ENCODE assay signal across 10 cellular contexts in the genomic region with DNA sequence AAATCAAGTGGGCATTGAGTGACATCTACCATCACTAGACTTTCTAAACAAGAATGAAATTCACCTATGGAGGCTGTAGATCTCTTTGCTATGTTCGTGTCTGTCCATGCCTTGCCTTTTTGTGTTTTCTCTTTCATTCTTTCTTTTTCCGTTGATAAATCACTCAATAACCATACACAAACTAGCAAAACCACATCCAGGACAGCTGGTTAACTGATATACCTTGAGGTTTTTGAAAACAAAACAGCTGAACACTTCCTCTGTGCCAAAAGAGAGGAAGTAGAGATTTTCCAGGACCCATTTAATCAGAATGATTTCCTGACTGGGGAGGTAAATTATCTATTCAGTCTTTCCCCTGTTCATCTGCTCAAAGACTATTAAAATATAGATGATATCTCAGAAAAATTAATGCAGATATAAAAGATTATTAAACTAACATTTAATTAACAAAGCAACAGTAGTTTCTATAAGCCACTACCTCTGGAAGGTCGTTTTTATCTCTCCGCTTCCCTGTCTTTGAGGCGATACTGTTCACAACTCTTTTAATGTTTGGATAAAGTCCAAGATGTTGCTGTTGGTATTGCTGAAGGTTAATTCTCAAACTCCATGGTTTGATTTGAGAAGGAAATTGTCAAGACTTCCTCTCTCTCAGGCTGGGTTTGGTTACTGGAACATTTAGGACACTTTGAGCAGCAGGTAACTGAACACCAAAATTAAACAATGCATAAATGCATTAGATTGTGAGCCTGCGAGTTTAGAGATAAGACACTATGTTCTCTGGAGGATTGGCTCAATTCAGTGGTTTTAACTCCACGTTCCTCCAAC. TPM values are rescaled to one million over a fixed set of nuclear protein-coding genes. Genes with fewer than 3 reads are reported as not detected.
A peak's percentile ranks its signal among the peaks of the same experiment; 100 is the strongest.
DNase-seq lines count a peak whose midpoint lies in the region; ATAC-seq, FAIRE-seq and TF ChIP-seq lines count a peak whose summit lies in the region.
"Had no signal": no experiment of that assay in that cellular context is flagged by ENCODE, and none has a peak within 500 bp of the region (broad histone marks: within the 10 kb centered on the region; RNA-seq: fewer than 3 reads in every experiment).

No MANE protein-coding gene starts in this region.

- H2AK5ac ChIP-seq in mesendoderm (ENCODE audit: low read length), result no peak overlapping the region

- FAIRE-seq in RCC 7860 (lab: Jason Lieb, UNC), result peak; percentile 87
- FAIRE-seq: endothelial cell of umbilical vein had no signal

- H2BK120ac ChIP-seq in mesendoderm (ENCODE audit: low read depth, low read length), result no peak overlapping the region

- peaks cover 76% of the 10 kb centered on the region for H3K4me1 Mint-ChIP-seq in stimulated activated naive CD8-positive, alpha-beta T cell treated with anti-CD3 and anti-CD28 coated beads, Interleukin-15, amount 100 ng/mL, for 72 hours
- peaks cover 9% of the 10 kb centered on the region for H3K4me1 Mint-ChIP-seq in WTC11

- no peak for DNase-seq in left ventricle myocardium inferior
- no peak for DNase-seq in cardiac septum (ENCODE audit: low spot score)
- peak; percentile 42 for DNase-seq in RCC 7860 (ENCODE audit: low spot score)
- DNase-seq in stimulated activated naive CD8-positive, alpha-beta T cell treated with anti-CD3 and anti-CD28 coated beads, Interleukin-15, amount 100 ng/mL, for 72 hours, result no peak
- DNase-seq in stomach, result no peak
- DNase-seq in mesendoderm, result no peak
- no peak for DNase-seq in WTC11 (ENCODE audit: low spot score)

- no peaks in the 10 kb centered on the region for H3K36me3 ChIP-seq in left ventricle myocardium inferior
- no peaks in the 10 kb centered on the region for H3K36me3 ChIP-seq in stomach
- no peaks in the 10 kb centered on the region for H3K36me3 ChIP-seq in mesendoderm (ENCODE audit: control insufficient read depth, insufficient read depth, low read length)

- H4K5ac ChIP-seq in mesendoderm (ENCODE audit: low read length), result no peak overlapping the region

- H4K8ac ChIP-seq in mesendoderm (ENCODE audit: low read depth, low read length), result no peak overlapping the region

- H3K27me3 Mint-ChIP-seq in stimulated activated naive CD8-positive, alpha-beta T cell treated with anti-CD3 and anti-CD28 coated beads, Interleukin-15, amount 100 ng/mL, for 72 hours, result no peaks in the 10 kb centered on the region
- H3K27me3 Mint-ChIP-seq in WTC11 (ENCODE audit: low read depth), result no peaks in the 10 kb centered on the region

- H3K9me3 Mint-ChIP-seq in stimulated activated naive CD8-positive, alpha-beta T cell treated with anti-CD3 and anti-CD28 coated beads, Interleukin-15, amount 100 ng/mL, for 72 hours, result peaks cover 9 to 16% of the 10 kb centered on the region in 2 donors
- H3K9me3 Mint-ChIP-seq in WTC11, result peaks cover 10% of the 10 kb centered on the region

- no peaks in the 10 kb centered on the region for H3K79me2 ChIP-seq in mesendoderm (ENCODE audit: control insufficient read depth, insufficient read depth, low read length)

- H3K79me1 ChIP-seq in mesendoderm (ENCODE audit: low read length), result no peaks in the 10 kb centered on the region

- no peak for TF ChIP-seq EP300 in stomach (IDR thresholded peaks at IDR 0.05)

- H3K9me3 ChIP-seq in left ventricle myocardium inferior (replicated peaks), result no peaks in the 10 kb centered on the region
- no peaks in the 10 kb centered on the region for H3K9me3 ChIP-seq in stomach

- no peaks in the 10 kb centered on the region for H3K27me3 ChIP-seq in left ventricle myocardium inferior (ENCODE audit: low read depth)
- H3K27me3 ChIP-seq in stomach, result no peaks in the 10 kb centered on the region
- H3K27me3 ChIP-seq in mesendoderm (ENCODE audit: insufficient read depth, low read length, poor library complexity), result no peaks in the 10 kb centered on the region

- no peak overlapping the region for H2BK15ac ChIP-seq in mesendoderm (replicated peaks; ENCODE audit: low read depth)

- H3K4me1 ChIP-seq in left ventricle myocardium inferior, result peaks cover 26% of the 10 kb centered on the region
- H3K4me1 ChIP-seq in stomach, result peaks cover 0 to 13% (median 4%) of the 10 kb centered on the region in 4 donors
- H3K4me1 ChIP-seq in mesendoderm (ENCODE audit: control insufficient read depth, low read depth, low read length), result no peaks in the 10 kb centered on the region

- H3K18ac ChIP-seq in mesendoderm (ENCODE audit: low read length), result no peak overlapping the region

- TF ChIP-seq POLR2A in stomach (IDR thresholded peaks at IDR 0.05), result no peak

- TF ChIP-seq CTCF in left ventricle myocardium inferior (IDR thresholded peaks at IDR 0.05; ENCODE audit: borderline replicate concordance) (no peak), stomach (IDR thresholded peaks at IDR 0.05) (no peak), WTC11 (IDR thresholded peaks at IDR 0.05) (no peak)

- H3K23ac ChIP-seq in mesendoderm (ENCODE audit: low read length), result no peak overlapping the region

- peak; percentile 73 for ATAC-seq in HG02943 (IDR thresholded peaks at IDR 0.05; ENCODE audit: low read depth, unreplicated experiment)
- peak; percentile 69 for ATAC-seq in stimulated activated naive CD8-positive, alpha-beta T cell treated with anti-CD3 and anti-CD28 coated beads, Interleukin-15, amount 100 ng/mL, for 72 hours
- no peak for ATAC-seq in WTC11

- CTCF ChIA-PET in WTC11 (lab: Charles Lee), result no interaction called here

- H3K4me3 ChIP-seq in left ventricle myocardium inferior (no peak overlapping the region), stomach (no peak overlapping the region), mesendoderm (ENCODE audit: low read length) (no peak overlapping the region)

- intact Hi-C loops in left ventricle myocardium inferior (cut with micrococcal nuclease), result no loop called here
- intact Hi-C loops in cardiac septum (cut with DNase I), result no loop called here
- intact Hi-C loops in stomach (cut with DNase I; ENCODE audit: low total_unique reads), result no loop called here

- WGBS in stomach, 5 donors, result 18 to 37% (median 30%) methylated on average over 7 of the region's 7 CpGs
- WGBS in mesendoderm (ENCODE audit: extremely low coverage, insufficient coverage, low lambda C conversion rate), result no CpG with 5 or more reads among the region's 7 CpGs

- H2BK5ac ChIP-seq in mesendoderm (ENCODE audit: low read length), result no peak overlapping the region

- H3K4ac ChIP-seq in mesendoderm (ENCODE audit: low read depth, low read length), result no peak overlapping the region

- peak overlapping the region; percentile 61 to 92 for H3K27ac Mint-ChIP-seq in stimulated activated naive CD8-positive, alpha-beta T cell treated with anti-CD3 and anti-CD28 coated beads, Interleukin-15, amount 100 ng/mL, for 72 hours
- no peak overlapping the region for H3K27ac Mint-ChIP-seq in WTC11

- no peak overlapping the region for H3K4me2 ChIP-seq in mesendoderm (ENCODE audit: low read length)

- no peak overlapping the region for H3K56ac ChIP-seq in mesendoderm (ENCODE audit: low read length)

- peak overlapping the region; percentile 43 to 80 for H3K4me3 Mint-ChIP-seq in stimulated activated naive CD8-positive, alpha-beta T cell treated with anti-CD3 and anti-CD28 coated beads, Interleukin-15, amount 100 ng/mL, for 72 hours
- no peak overlapping the region for H3K4me3 Mint-ChIP-seq in WTC11

- POLR2A ChIA-PET in WTC11 (lab: Charles Lee), result no interaction called here

- H3K9ac ChIP-seq in mesendoderm (ENCODE audit: low read length), result no peak overlapping the region

- H3K27ac ChIP-seq in left ventricle myocardium inferior (replicated peaks) (peak overlapping the region; percentile 49), stomach (no peak overlapping the region), mesendoderm (ENCODE audit: low read depth, low read length) (no peak overlapping the region)

- no peaks in the 10 kb centered on the region for H3K36me3 Mint-ChIP-seq in WTC11

TF ChIP-seq in WTC11, 78 proteins besides CTCF, POLR2A, EP300 and RAD21 (continues in another document):
- TF ChIP-seq ZNF121 (CRISPR knock-in tag; IDR thresholded peaks at IDR 0.05), result no peak
- TF ChIP-seq, protein P1, sequence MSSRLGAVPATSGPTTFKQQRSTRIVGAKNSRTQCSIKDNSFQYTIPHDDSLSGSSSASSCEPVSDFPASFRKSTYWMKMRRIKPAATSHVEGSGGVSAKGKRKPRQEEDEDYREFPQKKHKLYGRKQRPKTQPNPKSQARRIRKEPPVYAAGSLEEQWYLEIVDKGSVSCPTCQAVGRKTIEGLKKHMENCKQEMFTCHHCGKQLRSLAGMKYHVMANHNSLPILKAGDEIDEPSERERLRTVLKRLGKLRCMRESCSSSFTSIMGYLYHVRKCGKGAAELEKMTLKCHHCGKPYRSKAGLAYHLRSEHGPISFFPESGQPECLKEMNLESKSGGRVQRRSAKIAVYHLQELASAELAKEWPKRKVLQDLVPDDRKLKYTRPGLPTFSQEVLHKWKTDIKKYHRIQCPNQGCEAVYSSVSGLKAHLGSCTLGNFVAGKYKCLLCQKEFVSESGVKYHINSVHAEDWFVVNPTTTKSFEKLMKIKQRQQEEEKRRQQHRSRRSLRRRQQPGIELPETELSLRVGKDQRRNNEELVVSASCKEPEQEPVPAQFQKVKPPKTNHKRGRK (CRISPR knock-in tag; IDR thresholded peaks at IDR 0.05; ENCODE audit: borderline replicate concordance), result no peak
- TF ChIP-seq, protein P2, sequence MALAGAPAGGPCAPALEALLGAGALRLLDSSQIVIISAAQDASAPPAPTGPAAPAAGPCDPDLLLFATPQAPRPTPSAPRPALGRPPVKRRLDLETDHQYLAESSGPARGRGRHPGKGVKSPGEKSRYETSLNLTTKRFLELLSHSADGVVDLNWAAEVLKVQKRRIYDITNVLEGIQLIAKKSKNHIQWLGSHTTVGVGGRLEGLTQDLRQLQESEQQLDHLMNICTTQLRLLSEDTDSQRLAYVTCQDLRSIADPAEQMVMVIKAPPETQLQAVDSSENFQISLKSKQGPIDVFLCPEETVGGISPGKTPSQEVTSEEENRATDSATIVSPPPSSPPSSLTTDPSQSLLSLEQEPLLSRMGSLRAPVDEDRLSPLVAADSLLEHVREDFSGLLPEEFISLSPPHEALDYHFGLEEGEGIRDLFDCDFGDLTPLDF (CRISPR knock-in tag; IDR thresholded peaks at IDR 0.05), result no peak

RNA-seq across cellular contexts. Expression of a gene that starts 24.4 kb away (rescaled TPM):
- 0.36 TPM for total RNA-seq in left ventricle myocardium inferior
- total RNA-seq in cardiac septum, result 0.35 TPM
- total RNA-seq in stomach, result 1 to 10 TPM in 1 of 5 donors, under 1 TPM in 1, not detected in 3; 0.18 to 1.2 TPM
- under 1 TPM in 1 of 3 donors, not detected in 2; 0.31 TPM for polyA plus RNA-seq in stomach
- polyA plus RNA-seq in mesendoderm (2013, experiment 1 of 2), result 0.07 TPM
- not detected for polyA plus RNA-seq in mesendoderm (2013, experiment 2 of 2)
- 0.07 TPM in 1 of 3 replicates, not detected in the others for total RNA-seq in WTC11 (2021)
- total RNA-seq: endothelial cell of umbilical vein, SK-MEL-5 had no signal
- polyA plus RNA-seq: endothelial cell of umbilical vein had no signal
